8 cellular contexts compared by ENCODE assay signal in the genomic region with DNA sequence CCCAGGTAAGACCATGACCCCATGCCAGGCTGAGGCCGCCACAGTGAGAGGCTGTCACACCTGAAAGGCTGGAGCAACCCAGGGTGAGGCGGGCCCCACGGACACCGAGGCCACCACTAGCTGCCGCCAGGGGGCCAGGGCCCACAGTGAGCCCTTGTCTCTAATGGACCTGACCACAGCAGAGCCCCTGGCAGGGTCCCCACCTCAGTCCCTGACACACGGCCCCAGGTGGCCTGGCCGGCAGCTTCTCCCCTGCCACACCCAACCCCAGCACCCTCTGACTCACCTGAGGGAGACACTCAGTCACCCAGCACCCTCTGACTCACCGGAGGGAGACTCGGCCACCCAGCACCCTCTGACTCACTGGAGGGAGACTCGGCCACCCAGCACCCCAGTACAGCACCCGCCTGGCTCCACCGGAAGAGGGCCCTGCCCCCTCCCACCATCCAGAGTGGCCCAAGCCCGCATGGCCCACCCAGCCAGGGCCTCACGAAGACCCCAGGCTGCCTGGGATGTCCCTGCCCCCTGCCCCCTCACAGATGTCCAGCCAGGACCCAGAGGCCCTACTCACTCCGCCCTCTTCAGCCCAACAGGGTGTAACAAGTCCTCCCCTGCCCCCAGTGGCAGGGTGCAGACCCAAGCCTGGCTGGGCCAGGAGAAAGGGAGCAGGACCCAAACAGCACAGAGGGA. TPM values are rescaled to one million over a fixed set of nuclear protein-coding genes. Genes with fewer than 3 reads are reported as not detected.
DNase-seq lines count a peak whose midpoint lies in the region; ATAC-seq and TF ChIP-seq lines count a peak whose summit lies in the region.

No MANE protein-coding gene starts in this region.

- peaks cover 14% of the 10 kb centered on the region for H3K36me3 ChIP-seq in brain microvascular endothelial cell (replicated peaks)
- peaks cover 21% of the 10 kb centered on the region for H3K36me3 ChIP-seq in osteoblast (ENCODE audit: insufficient read depth, low read length)

- no peak overlapping the region for H2AFZ ChIP-seq in osteoblast (ENCODE audit: low read length)

- H4K20me1 ChIP-seq in osteoblast (ENCODE audit: insufficient read depth, low read length): peaks cover 69% of the 10 kb centered on the region

- ATAC-seq in HG03571 (IDR thresholded peaks at IDR 0.05; ENCODE audit: unreplicated experiment): no peak

- DNase-seq in COLO668 (lab: John Stamatoyannopoulos, UW; ENCODE audit: unreplicated experiment) (peak; percentile 84), NCI-H226 (peak; percentile 94), brain microvascular endothelial cell (peak; percentile 64), osteoblast (ENCODE audit: insufficient read length, low spot score, missing footprints) (peak; percentile 99), NCI-H69 (lab: John Stamatoyannopoulos, UW) (no peak), NCI-H1694 treated with DMSO at 0.1 percent for 48 hours (lab: John Stamatoyannopoulos, UW) (no peak), GM13976 (ENCODE audit: low spot score) (no peak)

- no peaks in the 10 kb centered on the region for H3K9me3 ChIP-seq in osteoblast (ENCODE audit: low read depth, low read length)

- TF ChIP-seq CTCF in brain microvascular endothelial cell (IDR thresholded peaks at IDR 0.05; ENCODE audit: low read depth, low read length, missing control alignments) (peak; percentile 77), osteoblast (IDR thresholded peaks at IDR 0.05; ENCODE audit: extremely low read depth, low read depth, low read length) (peak; percentile 51), GM13976 (IDR thresholded peaks at IDR 0.05; ENCODE audit: borderline replicate concordance, control extremely low read depth, extremely low read depth, insufficient read depth, missing control alignments) (no peak)

- no peak overlapping the region for H3K4me3 ChIP-seq in brain microvascular endothelial cell (ENCODE audit: low read depth, low read length)
- H3K4me3 ChIP-seq in osteoblast (ENCODE audit: insufficient read depth, low read length): peak overlapping the region; percentile 29

- peaks cover 87% of the 10 kb centered on the region for H3K79me2 ChIP-seq in osteoblast (ENCODE audit: insufficient read depth, low read length)

- in situ Hi-C loops in brain microvascular endothelial cell (cut with HindIII; ENCODE audit: low pct_ligation_motif_present, low sequenced_read_pairs): no loop called here
- in situ Hi-C loops in GM13976 (cut with MboI; ENCODE audit: low sequenced_read_pairs, unreplicated experiment): no loop called here

- no peaks in the 10 kb centered on the region for H3K27me3 ChIP-seq in brain microvascular endothelial cell (replicated peaks)
- H3K27me3 ChIP-seq in osteoblast (ENCODE audit: insufficient read depth, low read length): no peaks in the 10 kb centered on the region

- peaks cover 35% of the 10 kb centered on the region for H3K4me1 ChIP-seq in osteoblast (ENCODE audit: insufficient read depth, low read length)

- H3K27ac ChIP-seq in brain microvascular endothelial cell: no peak overlapping the region
- peak overlapping the region; percentile 56 for H3K27ac ChIP-seq in osteoblast (ENCODE audit: low read depth, low read length)

- peak overlapping the region; percentile 92 for H3K4me2 ChIP-seq in osteoblast (ENCODE audit: insufficient read depth, low read length)

RNA-seq across cellular contexts. Expression of a gene that starts 4.4 kb away (rescaled TPM):
- 73.5 and 81.9 TPM in 2 replicates for total RNA-seq in osteoblast

RNA-seq across cellular contexts. Expression of a gene that starts 13.5 kb away (rescaled TPM):
- 689 and 735 TPM in 2 replicates for total RNA-seq in osteoblast

RNA-seq across cellular contexts. Expression of a gene that starts 13.7 kb away (rescaled TPM):
- total RNA-seq in osteoblast: under 0.01 TPM in 2 replicates

RNA-seq across cellular contexts. Expression of a gene that starts 20.2 kb away (rescaled TPM):
- 12.7 and 13.8 TPM in 2 replicates for total RNA-seq in osteoblast

RNA-seq across cellular contexts. Expression of a gene that starts 20.4 kb away (rescaled TPM):
- 53.3 and 59.7 TPM in 2 replicates for total RNA-seq in osteoblast

Comparison
In these comparisons a context has a peak if more than half of its experiments do, and no peak if none do; other contexts are left out.
1. DNase-seq: peak in COLO668 (single experiment), NCI-H226 (single experiment), brain microvascular endothelial cell (single experiment) and osteoblast (single experiment); none in NCI-H69 (single experiment), NCI-H1694 treated with DMSO at 0.1 percent for 48 hours (single experiment) and GM13976 (single experiment).